2 cellular contexts compared by ENCODE assay signal in the genomic region with DNA sequence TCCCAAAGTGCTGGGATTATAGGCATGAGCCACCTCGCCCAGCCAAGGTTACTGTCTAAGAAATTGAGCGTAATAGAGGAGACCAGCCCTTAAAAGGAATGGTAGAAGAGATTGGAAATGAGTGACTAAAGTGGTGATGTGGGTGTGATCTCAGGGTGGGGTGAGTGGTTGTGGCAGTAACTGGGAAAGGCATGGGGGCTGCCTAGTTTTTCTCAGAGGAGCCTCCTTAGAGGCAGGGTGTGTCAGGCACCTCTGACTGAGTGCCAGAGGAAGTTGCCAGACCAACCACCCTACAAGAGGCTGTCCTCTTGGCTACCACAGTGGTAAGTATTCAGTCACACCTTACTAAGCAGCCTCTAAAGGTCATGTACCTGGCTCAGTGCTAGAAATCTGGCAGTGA.
TF ChIP-seq lines count a peak whose summit lies in the region.

No MANE protein-coding gene starts in this region.

TF ChIP-seq in HCT116, 20 proteins besides CTCF, POLR2A, EP300 and RAD21:
- peak; percentile 43 for TF ChIP-seq SP1 (IDR thresholded peaks at IDR 0.05; ENCODE audit: low read depth)
- TF ChIP-seq TCF7L2 (IDR thresholded peaks at IDR 0.05; ENCODE audit: borderline replicate concordance, extremely low read depth, insufficient read depth, insufficient read length), result no peak
- no peak for TF ChIP-seq ZBTB33 (IDR thresholded peaks at IDR 0.05; ENCODE audit: extremely low read depth, insufficient replicate concordance, low read length)
- TF ChIP-seq FOSL1 (IDR thresholded peaks at IDR 0.05; ENCODE audit: low read depth), result no peak
- TF ChIP-seq SRF (IDR thresholded peaks at IDR 0.05; ENCODE audit: low read depth), result peak; percentile 84

TF ChIP-seq in HepG2, 621 proteins besides CTCF, POLR2A, EP300 and RAD21:
- TF ChIP-seq, protein P1, sequence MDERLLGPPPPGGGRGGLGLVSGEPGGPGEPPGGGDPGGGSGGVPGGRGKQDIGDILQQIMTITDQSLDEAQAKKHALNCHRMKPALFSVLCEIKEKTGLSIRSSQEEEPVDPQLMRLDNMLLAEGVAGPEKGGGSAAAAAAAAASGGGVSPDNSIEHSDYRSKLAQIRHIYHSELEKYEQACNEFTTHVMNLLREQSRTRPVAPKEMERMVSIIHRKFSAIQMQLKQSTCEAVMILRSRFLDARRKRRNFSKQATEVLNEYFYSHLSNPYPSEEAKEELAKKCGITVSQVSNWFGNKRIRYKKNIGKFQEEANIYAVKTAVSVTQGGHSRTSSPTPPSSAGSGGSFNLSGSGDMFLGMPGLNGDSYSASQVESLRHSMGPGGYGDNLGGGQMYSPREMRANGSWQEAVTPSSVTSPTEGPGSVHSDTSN (CRISPR knock-in tag; IDR thresholded peaks at IDR 0.05), result no peak
- TF ChIP-seq, protein P2, sequence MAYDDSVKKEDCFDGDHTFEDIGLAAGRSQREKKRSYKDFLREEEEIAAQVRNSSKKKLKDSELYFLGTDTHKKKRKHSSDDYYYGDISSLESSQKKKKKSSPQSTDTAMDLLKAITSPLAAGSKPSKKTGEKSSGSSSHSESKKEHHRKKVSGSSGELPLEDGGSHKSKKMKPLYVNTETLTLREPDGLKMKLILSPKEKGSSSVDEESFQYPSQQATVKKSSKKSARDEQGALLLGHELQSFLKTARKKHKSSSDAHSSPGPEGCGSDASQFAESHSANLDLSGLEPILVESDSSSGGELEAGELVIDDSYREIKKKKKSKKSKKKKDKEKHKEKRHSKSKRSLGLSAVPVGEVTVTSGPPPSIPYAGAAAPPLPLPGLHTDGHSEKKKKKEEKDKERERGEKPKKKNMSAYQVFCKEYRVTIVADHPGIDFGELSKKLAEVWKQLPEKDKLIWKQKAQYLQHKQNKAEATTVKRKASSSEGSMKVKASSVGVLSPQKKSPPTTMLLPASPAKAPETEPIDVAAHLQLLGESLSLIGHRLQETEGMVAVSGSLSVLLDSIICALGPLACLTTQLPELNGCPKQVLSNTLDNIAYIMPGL (CRISPR knock-in tag; IDR thresholded peaks at IDR 0.05; ENCODE audit: borderline replicate concordance in 1 of 2, low read depth in 1 of 2), result no peak
- TF ChIP-seq ZNF629 (CRISPR knock-in tag; conservative IDR thresholded peaks at IDR 0.05) (no peak), SRSF9 (IDR thresholded peaks at IDR 0.05; ENCODE audit: borderline replicate concordance, insufficient read depth, low read depth, low read length, poor library complexity, severe bottlenecking) (no peak), ZNF816 (CRISPR knock-in tag; IDR thresholded peaks at IDR 0.05; ENCODE audit: borderline replicate concordance) (no peak), EEA1 (CRISPR knock-in tag; IDR thresholded peaks at IDR 0.05; ENCODE audit: borderline replicate concordance) (no peak), HDAC1 (CRISPR knock-in tag; IDR thresholded peaks at IDR 0.05) (no peak), ZNF614 (CRISPR knock-in tag; IDR thresholded peaks at IDR 0.05; ENCODE audit: borderline replicate concordance) (no peak), HNF4G (IDR thresholded peaks at IDR 0.05; ENCODE audit: borderline replicate concordance, low read depth, low read length) (no peak), HNF4G (CRISPR knock-in tag; IDR thresholded peaks at IDR 0.05; ENCODE audit: borderline replicate concordance, low read depth) (no peak), MTA3 (CRISPR knock-in tag; IDR thresholded peaks at IDR 0.05) (no peak), KLF15 (CRISPR knock-in tag; IDR thresholded peaks at IDR 0.05; ENCODE audit: borderline replicate concordance) (no peak), GATAD1 (CRISPR knock-in tag; IDR thresholded peaks at IDR 0.05) (no peak)
- TF ChIP-seq, protein P3, sequence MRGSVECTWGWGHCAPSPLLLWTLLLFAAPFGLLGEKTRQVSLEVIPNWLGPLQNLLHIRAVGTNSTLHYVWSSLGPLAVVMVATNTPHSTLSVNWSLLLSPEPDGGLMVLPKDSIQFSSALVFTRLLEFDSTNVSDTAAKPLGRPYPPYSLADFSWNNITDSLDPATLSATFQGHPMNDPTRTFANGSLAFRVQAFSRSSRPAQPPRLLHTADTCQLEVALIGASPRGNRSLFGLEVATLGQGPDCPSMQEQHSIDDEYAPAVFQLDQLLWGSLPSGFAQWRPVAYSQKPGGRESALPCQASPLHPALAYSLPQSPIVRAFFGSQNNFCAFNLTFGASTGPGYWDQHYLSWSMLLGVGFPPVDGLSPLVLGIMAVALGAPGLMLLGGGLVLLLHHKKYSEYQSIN (CRISPR knock-in tag; IDR thresholded peaks at IDR 0.05; ENCODE audit: borderline replicate concordance), result no peak
TF ChIP-seq in HepG2: peak in this region for 0.
